14 cellular contexts compared by ENCODE assay signal in genomic region chr9:137683307-137683864, GRCh38.
"Had no signal": no experiment of that assay in that cellular context is flagged by ENCODE, and none has a peak within 500 bp of the region (broad histone marks: within the 10 kb centered on the region; RNA-seq: fewer than 3 reads in every experiment).

No MANE protein-coding gene starts in this region.

- H3K9me3 Mint-ChIP-seq: activated naive CD4-positive, alpha-beta T cell treated with anti-CD3 and anti-CD28 coated beads, Interleukin-2, amount 10 ng/mL, durations not matched to agents 7 days and 5 days had no signal

- H3K27ac Mint-ChIP-seq: activated naive CD4-positive, alpha-beta T cell treated with anti-CD3 and anti-CD28 coated beads, Interleukin-2, amount 10 ng/mL, durations not matched to agents 7 days and 5 days; neural progenitor cell had no signal

- H3K9ac ChIP-seq: neural progenitor cell had no signal

- H3K27me3 Mint-ChIP-seq: activated naive CD4-positive, alpha-beta T cell treated with anti-CD3 and anti-CD28 coated beads, Interleukin-2, amount 10 ng/mL, durations not matched to agents 7 days and 5 days had no signal

- H3K27ac ChIP-seq: adrenal gland, gastroesophageal sphincter, heart right ventricle, ovary, sigmoid colon, stomach, upper lobe of right lung had no signal

- DNase-seq: activated CD4-positive, alpha-beta T cell treated with anti-CD3 and anti-CD28 coated beads, Interleukin-2, amount 50 U/mL, for 4 hours; activated naive CD4-positive, alpha-beta T cell treated with anti-CD3 and anti-CD28 coated beads, Interleukin-2, amount 10 ng/mL, durations not matched to agents 7 days and 5 days; activated T-cell treated with anti-CD3 and anti-CD28 coated beads for 4 hours; heart right ventricle; ovary; sigmoid colon; stomach; testis had no signal

- H3K4me3 Mint-ChIP-seq: activated naive CD4-positive, alpha-beta T cell treated with anti-CD3 and anti-CD28 coated beads, Interleukin-2, amount 10 ng/mL, durations not matched to agents 7 days and 5 days; neural progenitor cell had no signal

- ATAC-seq: activated CD4-positive, CD25-positive, alpha-beta regulatory T cell treated with anti-CD3 and anti-CD28 coated beads, Interleukin-2, amount 50 U/mL, for 24 hours; gastroesophageal sphincter had no signal

- H3K27me3 ChIP-seq: adrenal gland, gastroesophageal sphincter, heart right ventricle, neural progenitor cell, ovary, sigmoid colon, spleen, stomach, testis, upper lobe of right lung had no signal

- H3K9me3 ChIP-seq: adrenal gland, gastroesophageal sphincter, heart right ventricle, ovary, sigmoid colon, spleen, stomach, testis, upper lobe of right lung had no signal

- H3K36me3 ChIP-seq: adrenal gland, neural progenitor cell, ovary, sigmoid colon, upper lobe of right lung had no signal

- H2AFZ ChIP-seq: neural progenitor cell had no signal

- H3K4me3 ChIP-seq: adrenal gland, gastroesophageal sphincter, heart right ventricle, neural progenitor cell, ovary, sigmoid colon, spleen, stomach, testis, upper lobe of right lung had no signal
